In genomic region chrX:146448791-146449190, GRCh38 we compare ENCODE assay signal across 33 cellular contexts.
DNase-seq lines count a peak whose midpoint lies in the region; ATAC-seq, FAIRE-seq and TF ChIP-seq lines count a peak whose summit lies in the region.
"Had no signal": no experiment of that assay in that cellular context is flagged by ENCODE, and none has a peak within 500 bp of the region (broad histone marks: within the 10 kb centered on the region; RNA-seq: fewer than 3 reads in every experiment).

No MANE protein-coding gene starts in this region.

- H3K9me3 ChIP-seq in right lobe of liver (no peaks in the 10 kb centered on the region), HepG2 (ENCODE audit: low read length) (peaks cover 60% of the 10 kb centered on the region)
- H3K9me3 ChIP-seq: A549, BE2C, Caco-2 had no signal

- no peaks in the 10 kb centered on the region for H4K20me1 ChIP-seq in HepG2 (ENCODE audit: insufficient read depth, low read length)
- H4K20me1 ChIP-seq: BLaER1; BLaER1 treated with 17β-estradiol and CSF1 and Interleukin-3, amounts not matched to agents 10 nM and 100 nM had no signal

- H3K4me1 ChIP-seq in right lobe of liver, result peaks cover 0 to 5% (median under 1%) of the 10 kb centered on the region in 4 donors
- H3K4me1 ChIP-seq in HepG2 (ENCODE audit: insufficient read depth, low read length), result no peaks in the 10 kb centered on the region
- H3K4me1 ChIP-seq: A549; BE2C; BLaER1; BLaER1 treated with 17β-estradiol and CSF1 and Interleukin-3, amounts not matched to agents 10 nM and 100 nM; Caco-2 had no signal

- no peaks in the 10 kb centered on the region for H3K36me3 Mint-ChIP-seq in stimulated activated effector memory CD8-positive, alpha-beta T cell treated with anti-CD3 and anti-CD28 coated beads, Interleukin-12 subunit alpha, Interleukin-12 subunit beta, amount 100 ng/mL, for 72 hours
- H3K36me3 Mint-ChIP-seq: CD14-positive monocyte; CD4-positive, alpha-beta memory T cell; CD4-positive, CD25-positive, alpha-beta regulatory T cell; CD8-positive, alpha-beta memory T cell; CD8-positive, alpha-beta T cell had no signal

- no peak overlapping the region for H2AFZ ChIP-seq in HepG2 (ENCODE audit: low read length)

- no peaks in the 10 kb centered on the region for H3K4me1 Mint-ChIP-seq in stimulated activated effector memory CD8-positive, alpha-beta T cell treated with anti-CD3 and anti-CD28 coated beads, Interleukin-12 subunit alpha, Interleukin-12 subunit beta, amount 100 ng/mL, for 72 hours
- H3K4me1 Mint-ChIP-seq: B cell; CD14-positive monocyte; CD4-positive, alpha-beta memory T cell; CD4-positive, CD25-positive, alpha-beta regulatory T cell; CD8-positive, alpha-beta memory T cell had no signal

- no TSS peak for BruUV-seq in HepG2 (replicated peaks; lab: Mats Ljungman, UMichigan)

- no peak for DNase-seq in right lobe of liver
- no peak for DNase-seq in HepG2 (ENCODE audit: low spot score)
- no peak for DNase-seq in left lobe of liver (ENCODE audit: low spot score)
- no peak for DNase-seq in stimulated activated effector memory CD8-positive, alpha-beta T cell treated with anti-CD3 and anti-CD28 coated beads, Interleukin-12 subunit alpha, Interleukin-12 subunit beta, amount 100 ng/mL, for 72 hours (ENCODE audit: low spot score in 2 of 2)
- DNase-seq: 8988T; ACHN; AML-193; BE2C; C1 segment of cervical spinal cord; Caco-2; Calu3; CD4-positive, alpha-beta memory T cell; CD4-positive, alpha-beta T cell; CD4-positive, CD25-positive, alpha-beta regulatory T cell; CD8-positive, alpha-beta memory T cell; CD8-positive, alpha-beta T cell; COR-L47; DMS 273 treated with DMSO at 0.1 percent for 48 hours; DMS153; DMS53; DMS79; DMS79 treated with DMSO at 0.1 percent for 48 hours; DND-41; EL had no signal

- H3K27ac Mint-ChIP-seq in stimulated activated effector memory CD8-positive, alpha-beta T cell treated with anti-CD3 and anti-CD28 coated beads, Interleukin-12 subunit alpha, Interleukin-12 subunit beta, amount 100 ng/mL, for 72 hours, result no peak overlapping the region
- H3K27ac Mint-ChIP-seq: B cell; CD14-positive monocyte; CD4-positive, alpha-beta memory T cell; CD4-positive, alpha-beta T cell; CD4-positive, CD25-positive, alpha-beta regulatory T cell; CD8-positive, alpha-beta memory T cell; CD8-positive, alpha-beta T cell had no signal

- H3K79me2 ChIP-seq in HepG2 (ENCODE audit: insufficient read depth, low read length), result no peaks in the 10 kb centered on the region

- intact Hi-C loops in right lobe of liver (cut with DNase I) (no loop called here), HepG2 (cut with micrococcal nuclease; ENCODE audit: unreplicated experiment) (no loop called here)

- FAIRE-seq in HepG2 (lab: Jason Lieb, UNC), result no peak
- FAIRE-seq: A204.1, D721Med had no signal

- 27% methylated on average over 2 of the region's 2 CpGs for WGBS in right lobe of liver (ENCODE audit: insufficient coverage, low coverage, low lambda C conversion rate, missing lambda C conversion rate)
- 3% methylated on average over 2 of the region's 2 CpGs for WGBS in HepG2 (ENCODE audit: low lambda C conversion rate)

- POLR2A ChIA-PET in HepG2 (lab: Yijun Ruan, JAX), result no interaction called here

- no peak overlapping the region for H3K4me3 Mint-ChIP-seq in stimulated activated effector memory CD8-positive, alpha-beta T cell treated with anti-CD3 and anti-CD28 coated beads, Interleukin-12 subunit alpha, Interleukin-12 subunit beta, amount 100 ng/mL, for 72 hours
- H3K4me3 Mint-ChIP-seq: B cell; CD14-positive monocyte; CD4-positive, alpha-beta memory T cell; CD4-positive, alpha-beta T cell; CD4-positive, CD25-positive, alpha-beta regulatory T cell; CD8-positive, alpha-beta memory T cell; CD8-positive, alpha-beta T cell had no signal

- H3K36me3 ChIP-seq in right lobe of liver (no peaks in the 10 kb centered on the region), HepG2 (replicated peaks in 1 of 2; ENCODE audit: control insufficient read depth in 1 of 2, insufficient read depth in 2 of 2, low read length in 2 of 2) (no peaks in the 10 kb centered on the region)
- H3K36me3 ChIP-seq: BE2C; BLaER1; BLaER1 treated with 17β-estradiol and CSF1 and Interleukin-3, amounts not matched to agents 10 nM and 100 nM had no signal

- H3K27me3 ChIP-seq in right lobe of liver, result no peaks in the 10 kb centered on the region
- H3K27me3 ChIP-seq in HepG2 (ENCODE audit: control insufficient read depth in 1 of 2, insufficient read depth in 2 of 2, low read length in 2 of 2), result no peaks in the 10 kb centered on the region
- H3K27me3 ChIP-seq: BE2C had no signal

- H3K4me3 ChIP-seq in right lobe of liver, result no peak overlapping the region
- H3K4me3 ChIP-seq in HepG2 (replicated peaks in 1 of 3; ENCODE audit: insufficient read depth in 1 of 3, low read depth in 2 of 3, low read length in 3 of 3), result no peak overlapping the region
- H3K4me3 ChIP-seq: A549; BLaER1; BLaER1 treated with 17β-estradiol and CSF1 and Interleukin-3, amounts not matched to agents 10 nM and 100 nM had no signal

- TF ChIP-seq CTCF in right lobe of liver (IDR thresholded peaks at IDR 0.05) (no peak), HepG2 (CRISPR knock-in tag; IDR thresholded peaks at IDR 0.05) (no peak)

- no peak for TF ChIP-seq RAD21 in HepG2 (CRISPR knock-in tag; IDR thresholded peaks at IDR 0.05)

- no peak overlapping the region for H3K9ac ChIP-seq in HepG2 (ENCODE audit: insufficient read depth, low read depth, low read length)
- H3K9ac ChIP-seq: BLaER1; BLaER1 treated with 17β-estradiol and CSF1 and Interleukin-3, amounts not matched to agents 10 nM and 100 nM had no signal

- H3K9me3 Mint-ChIP-seq in stimulated activated effector memory CD8-positive, alpha-beta T cell treated with anti-CD3 and anti-CD28 coated beads, Interleukin-12 subunit alpha, Interleukin-12 subunit beta, amount 100 ng/mL, for 72 hours, result no peaks in the 10 kb centered on the region
- H3K9me3 Mint-ChIP-seq: CD8-positive, alpha-beta T cell had no signal

- peak overlapping the region in 2 of 3 donors; percentile 34 to 49 for H3K27ac ChIP-seq in right lobe of liver
- H3K27ac ChIP-seq in HepG2 (ENCODE audit: extremely low read length, insufficient read depth, low read length), result no peak overlapping the region
- H3K27ac ChIP-seq: 22Rv1; A549; BLaER1; BLaER1 treated with 17β-estradiol and CSF1 and Interleukin-3, amounts not matched to agents 10 nM and 100 nM; C4-2B had no signal

- in situ Hi-C loops in HepG2 (cut with HindIII; ENCODE audit: extremely low pct_ligation_motif_present, low pct_unique_long_range_greater_than_20kb), result no loop called here

- H3K4me2 ChIP-seq in HepG2 (ENCODE audit: low read depth, low read length), result no peak overlapping the region
- H3K4me2 ChIP-seq: A549; BLaER1; BLaER1 treated with 17β-estradiol and CSF1 and Interleukin-3, amounts not matched to agents 10 nM and 100 nM had no signal

- TF ChIP-seq POLR2A in right lobe of liver (IDR thresholded peaks at IDR 0.05) (no peak), HepG2 (IDR thresholded peaks at IDR 0.05; ENCODE audit: insufficient read depth in 1 of 2, low read depth in 2 of 2, low read length in 2 of 2) (no peak)

- TF ChIP-seq EP300 in HepG2 (IDR thresholded peaks at IDR 0.05; ENCODE audit: low read depth in 2 of 2, low read length in 2 of 2), result no peak
- TF ChIP-seq EP300 in HepG2 (CRISPR knock-in tag; IDR thresholded peaks at IDR 0.05; ENCODE audit: borderline replicate concordance), result no peak

- CTCF ChIA-PET in HepG2 (lab: Yijun Ruan, JAX; ENCODE audit: low intra/inter-chr PET ratio, low total read pairs), result no interaction called here

- ATAC-seq in right lobe of liver, result peak; percentile 18 to 55 (median 52)
- no peak for ATAC-seq in HepG2
- peak; percentile 55 for ATAC-seq in left lobe of liver
- no peak for ATAC-seq in stimulated activated effector memory CD8-positive, alpha-beta T cell treated with anti-CD3 and anti-CD28 coated beads, Interleukin-12 subunit alpha, Interleukin-12 subunit beta, amount 100 ng/mL, for 72 hours
- ATAC-seq: A549; CD8-positive, alpha-beta T cell had no signal

TF ChIP-seq in HepG2, 621 proteins besides CTCF, POLR2A, EP300 and RAD21:
- no peak for TF ChIP-seq NR1H2 (CRISPR knock-in tag; IDR thresholded peaks at IDR 0.05; ENCODE audit: borderline replicate concordance, low read depth)
- no peak for TF ChIP-seq ZNF484 (CRISPR knock-in tag; IDR thresholded peaks at IDR 0.05; ENCODE audit: borderline replicate concordance, low read depth)
- no peak for TF ChIP-seq ZNF746 (CRISPR knock-in tag; IDR thresholded peaks at IDR 0.05)
- no peak for TF ChIP-seq ZNF24 (IDR thresholded peaks at IDR 0.05)
- no peak for TF ChIP-seq ZNF883 (CRISPR knock-in tag; IDR thresholded peaks at IDR 0.05; ENCODE audit: not compliant biosample characterization)
- TF ChIP-seq TFDP2 (CRISPR knock-in tag; IDR thresholded peaks at IDR 0.05), result no peak
- TF ChIP-seq TSC22D2 (CRISPR knock-in tag; IDR thresholded peaks at IDR 0.05; ENCODE audit: borderline replicate concordance), result no peak
- TF ChIP-seq NKX3-1 (CRISPR knock-in tag; IDR thresholded peaks at IDR 0.05), result no peak
- no peak for TF ChIP-seq ZBTB1 (CRISPR knock-in tag; IDR thresholded peaks at IDR 0.05; ENCODE audit: borderline replicate concordance)
- no peak for TF ChIP-seq AHR (CRISPR knock-in tag; IDR thresholded peaks at IDR 0.05)
- no peak for TF ChIP-seq E2F1 (CRISPR knock-in tag; IDR thresholded peaks at IDR 0.05)

Comparison
In these comparisons a context has a peak if more than half of its experiments do, and no peak if none do; other contexts are left out.
1. ATAC-seq: peak in right lobe of liver (4 of 4) and left lobe of liver (single experiment); none in HepG2 (single experiment) and stimulated activated effector memory CD8-positive, alpha-beta T cell treated with anti-CD3 and anti-CD28 coated beads, Interleukin-12 subunit alpha, Interleukin-12 subunit beta, amount 100 ng/mL, for 72 hours (single experiment).